ENCODE assay signal across 15 cellular contexts in genomic region chr5:143515829-143516228, GRCh38.
A peak's percentile ranks its signal among the peaks of the same experiment; 100 is the strongest.
DNase-seq lines count a peak whose midpoint lies in the region; ATAC-seq and TF ChIP-seq lines count a peak whose summit lies in the region.
"Had no signal": no experiment of that assay in that cellular context is flagged by ENCODE, and none has a peak within 500 bp of the region (broad histone marks: within the 10 kb centered on the region; RNA-seq: fewer than 3 reads in every experiment).

No MANE protein-coding gene starts in this region.

- DNase-seq in NCI-H2196 (lab: John Stamatoyannopoulos, UW; ENCODE audit: unreplicated experiment) = peak; percentile 3
- DNase-seq in NCI-H2196 treated with DMSO at 0.1 percent for 48 hours (lab: John Stamatoyannopoulos, UW; ENCODE audit: unreplicated experiment) = no peak
- DNase-seq in choroid plexus epithelial cell (ENCODE audit: low read depth) = peak; percentile 33
- peak; percentile 39 for DNase-seq in skeletal muscle cell (ENCODE audit: low read depth)
- DNase-seq in iPS-NIHi7 (ENCODE audit: extremely low spot score) = no peak
- DNase-seq in NCI-H226 = no peak
- DNase-seq: activated CD4-positive, alpha-beta memory T cell treated with anti-CD3 and anti-CD28 coated beads for 36 hours; amniotic stem cell; CD8-positive, alpha-beta T cell; posterior cingulate gyrus had no signal

- no peak for TF ChIP-seq CTCF in choroid plexus epithelial cell (conservative IDR thresholded peaks at IDR 0.05; ENCODE audit: low read depth, low read length)

- ATAC-seq in HG03342 (IDR thresholded peaks at IDR 0.05; ENCODE audit: unreplicated experiment) = peak; percentile 69
- no peak for ATAC-seq in HG02970 (IDR thresholded peaks at IDR 0.05; ENCODE audit: low FRiP score, unreplicated experiment)
- ATAC-seq: CD8-positive, alpha-beta T cell; left colon had no signal

- H3K4me3 ChIP-seq in choroid plexus epithelial cell (ENCODE audit: low read depth, low read length) = no peak overlapping the region
- H3K4me3 ChIP-seq in skeletal muscle cell (ENCODE audit: low read depth, low read length) = no peak overlapping the region
- H3K4me3 ChIP-seq: coronary artery, SJCRH30 had no signal

Comparison
In these comparisons a context has a peak if more than half of its experiments do, and no peak if none do; other contexts are left out.
1. DNase-seq: peak in NCI-H2196 (single experiment), choroid plexus epithelial cell (single experiment) and skeletal muscle cell (single experiment); none in NCI-H2196 treated with DMSO at 0.1 percent for 48 hours (single experiment), iPS-NIHi7 (single experiment) and NCI-H226 (single experiment).